8 cellular contexts compared by ENCODE assay signal in genomic region chrX:108091266-108091877, GRCh38. TPM values are rescaled to one million over a fixed set of nuclear protein-coding genes. Genes with fewer than 3 reads are reported as not detected.
DNase-seq lines count a peak whose midpoint lies in the region; ATAC-seq and TF ChIP-seq lines count a peak whose summit lies in the region.

Gene ATG4A, plus strand, starts transcription at chrX:108091778. Its CDS starts 49 bp downstream, at chrX:108091827.
A gene with protein sequence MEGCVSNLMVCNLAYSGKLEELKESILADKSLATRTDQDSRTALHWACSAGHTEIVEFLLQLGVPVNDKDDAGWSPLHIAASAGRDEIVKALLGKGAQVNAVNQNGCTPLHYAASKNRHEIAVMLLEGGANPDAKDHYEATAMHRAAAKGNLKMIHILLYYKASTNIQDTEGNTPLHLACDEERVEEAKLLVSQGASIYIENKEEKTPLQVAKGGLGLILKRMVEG (minus strand): TSS chrX:108091542. CDS start chrX:108091520, 22 bp downstream.

- peaks cover 2% of the 10 kb centered on the region for H3K27me3 ChIP-seq in osteoblast (ENCODE audit: insufficient read depth, low read length)
- H3K27me3 ChIP-seq in thoracic aorta (replicated peaks; ENCODE audit: insufficient read depth) = no peaks in the 10 kb centered on the region

- TF ChIP-seq CTCF in GM12865 (IDR thresholded peaks at IDR 0.05; ENCODE audit: insufficient read depth, low read depth, low read length, missing control alignments) (no peak), osteoblast (IDR thresholded peaks at IDR 0.05; ENCODE audit: extremely low read depth, low read depth, low read length) (no peak), thoracic aorta (IDR thresholded peaks at IDR 0.05) (no peak)

- H3K36me3 Mint-ChIP-seq in activated naive CD4-positive, alpha-beta T cell treated with anti-CD3 and anti-CD28 coated beads, Interleukin-2, amount 50 U/mL, for 72 hours = peaks cover 0 to 4% of the 10 kb centered on the region in 2 donors

- no peaks in the 10 kb centered on the region for H4K20me1 ChIP-seq in osteoblast (ENCODE audit: insufficient read depth, low read length)

- H3K36me3 ChIP-seq in osteoblast (ENCODE audit: insufficient read depth, low read length) (peaks cover 7% of the 10 kb centered on the region), thoracic aorta (no peaks in the 10 kb centered on the region)

- H3K4me3 ChIP-seq in GM12865 (ENCODE audit: low read depth, low read length) (peak within 1 kb of the TSS; percentile 84), osteoblast (ENCODE audit: insufficient read depth, low read length) (peak within 1 kb of the TSS; percentile 72), thoracic aorta (peak within 1 kb of the TSS; percentile 82)

- H3K27ac Mint-ChIP-seq in activated naive CD4-positive, alpha-beta T cell treated with anti-CD3 and anti-CD28 coated beads, Interleukin-2, amount 50 U/mL, for 72 hours = no peak within 1 kb of the TSS

- DNase-seq in GM12865 (ENCODE audit: low read depth) (peak; percentile 95), NCI-H1105 (lab: John Stamatoyannopoulos, UW) (peak; percentile 85), glomerular visceral epithelial cell (ENCODE audit: extremely low spot score) (peak; percentile 93), osteoblast (ENCODE audit: insufficient read length, low spot score, missing footprints) (peak; percentile 86), thoracic aorta (ENCODE audit: low spot score) (peak; percentile 78)
- DNase-seq in activated naive CD4-positive, alpha-beta T cell treated with anti-CD3 and anti-CD28 coated beads, Interleukin-2, amount 50 U/mL, for 72 hours (ENCODE audit: low spot score in 2 of 2) = peak; percentile 80 to 87

- peak; percentile 96 for ATAC-seq in HG02678 (IDR thresholded peaks at IDR 0.05; ENCODE audit: unreplicated experiment)
- ATAC-seq in SK-N-SH treated with all-trans-retinoic acid at 6 μM for 48 hours = peak; percentile 98
- ATAC-seq in activated naive CD4-positive, alpha-beta T cell treated with anti-CD3 and anti-CD28 coated beads, Interleukin-2, amount 50 U/mL, for 72 hours = peak; percentile 95 to 96
- peak; percentile 94 for ATAC-seq in thoracic aorta (ENCODE audit: insufficient number of reproducible peaks, low FRiP score, low read depth)

- peak within 1 kb of the TSS; percentile 80 for H2AFZ ChIP-seq in osteoblast (ENCODE audit: low read length)

- H3K4me1 ChIP-seq in osteoblast (ENCODE audit: insufficient read depth, low read length) = no peaks in the 10 kb centered on the region
- peaks cover 0 to 3% of the 10 kb centered on the region in 2 donors for H3K4me1 ChIP-seq in thoracic aorta (ENCODE audit: control insufficient read depth in 1 of 2, low read depth in 2 of 2)

- peak within 1 kb of the TSS; percentile 76 for H3K4me2 ChIP-seq in osteoblast (ENCODE audit: insufficient read depth, low read length)

- H3K79me2 ChIP-seq in osteoblast (ENCODE audit: insufficient read depth, low read length) = peaks cover 18% of the 10 kb centered on the region

- H3K9me3 ChIP-seq in osteoblast (ENCODE audit: low read depth, low read length) (no peaks in the 10 kb centered on the region), thoracic aorta (no peaks in the 10 kb centered on the region)

- peak within 1 kb of the TSS; percentile 86 for H3K27ac ChIP-seq in osteoblast (ENCODE audit: low read depth, low read length)
- peak within 1 kb of the TSS; percentile 66 to 76 for H3K27ac ChIP-seq in thoracic aorta

- no peaks in the 10 kb centered on the region for H3K9me3 Mint-ChIP-seq in activated naive CD4-positive, alpha-beta T cell treated with anti-CD3 and anti-CD28 coated beads, Interleukin-2, amount 50 U/mL, for 72 hours

TF ChIP-seq in SK-N-SH treated with all-trans-retinoic acid at 6 μM for 48 hours, 23 proteins besides CTCF, POLR2A, EP300 and RAD21 (continues in another document):
- no peak for TF ChIP-seq CSRNP3 (CRISPR knock-in tag; IDR thresholded peaks at IDR 0.05)
- no peak for TF ChIP-seq ISL1 (CRISPR knock-in tag; IDR thresholded peaks at IDR 0.05)
- TF ChIP-seq ZNF565 (CRISPR knock-in tag; conservative IDR thresholded peaks at IDR 0.05; ENCODE audit: low read depth) = no peak
- no peak for TF ChIP-seq ESRRG (CRISPR knock-in tag; IDR thresholded peaks at IDR 0.05)
- TF ChIP-seq, protein P1, sequence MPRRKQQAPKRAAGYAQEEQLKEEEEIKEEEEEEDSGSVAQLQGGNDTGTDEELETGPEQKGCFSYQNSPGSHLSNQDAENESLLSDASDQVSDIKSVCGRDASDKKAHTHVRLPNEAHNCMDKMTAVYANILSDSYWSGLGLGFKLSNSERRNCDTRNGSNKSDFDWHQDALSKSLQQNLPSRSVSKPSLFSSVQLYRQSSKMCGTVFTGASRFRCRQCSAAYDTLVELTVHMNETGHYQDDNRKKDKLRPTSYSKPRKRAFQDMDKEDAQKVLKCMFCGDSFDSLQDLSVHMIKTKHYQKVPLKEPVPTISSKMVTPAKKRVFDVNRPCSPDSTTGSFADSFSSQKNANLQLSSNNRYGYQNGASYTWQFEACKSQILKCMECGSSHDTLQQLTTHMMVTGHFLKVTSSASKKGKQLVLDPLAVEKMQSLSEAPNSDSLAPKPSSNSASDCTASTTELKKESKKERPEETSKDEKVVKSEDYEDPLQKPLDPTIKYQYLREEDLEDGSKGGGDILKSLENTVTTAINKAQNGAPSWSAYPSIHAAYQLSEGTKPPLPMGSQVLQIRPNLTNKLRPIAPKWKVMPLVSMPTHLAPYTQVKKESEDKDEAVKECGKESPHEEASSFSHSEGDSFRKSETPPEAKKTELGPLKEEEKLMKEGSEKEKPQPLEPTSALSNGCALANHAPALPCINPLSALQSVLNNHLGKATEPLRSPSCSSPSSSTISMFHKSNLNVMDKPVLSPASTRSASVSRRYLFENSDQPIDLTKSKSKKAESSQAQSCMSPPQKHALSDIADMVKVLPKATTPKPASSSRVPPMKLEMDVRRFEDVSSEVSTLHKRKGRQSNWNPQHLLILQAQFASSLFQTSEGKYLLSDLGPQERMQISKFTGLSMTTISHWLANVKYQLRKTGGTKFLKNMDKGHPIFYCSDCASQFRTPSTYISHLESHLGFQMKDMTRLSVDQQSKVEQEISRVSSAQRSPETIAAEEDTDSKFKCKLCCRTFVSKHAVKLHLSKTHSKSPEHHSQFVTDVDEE (CRISPR knock-in tag; IDR thresholded peaks at IDR 0.05) = no peak
- TF ChIP-seq ARNTL (CRISPR knock-in tag; IDR thresholded peaks at IDR 0.05; ENCODE audit: borderline replicate concordance, low read depth) = no peak
- TF ChIP-seq SNAI2 (CRISPR knock-in tag; IDR thresholded peaks at IDR 0.05) = no peak
- no peak for TF ChIP-seq OSR1 (CRISPR knock-in tag; IDR thresholded peaks at IDR 0.05)
- TF ChIP-seq POU6F1 (CRISPR knock-in tag; IDR thresholded peaks at IDR 0.05; ENCODE audit: borderline replicate concordance, low read depth) = no peak
- TF ChIP-seq RARB (CRISPR knock-in tag; IDR thresholded peaks at IDR 0.05) = no peak
- TF ChIP-seq ZFP3 (CRISPR knock-in tag; IDR thresholded peaks at IDR 0.05) = no peak
- no peak for TF ChIP-seq CSDC2 (CRISPR knock-in tag; IDR thresholded peaks at IDR 0.05)
- no peak for TF ChIP-seq CREB5 (CRISPR knock-in tag; IDR thresholded peaks at IDR 0.05; ENCODE audit: low read depth)
- TF ChIP-seq TOX (CRISPR knock-in tag; IDR thresholded peaks at IDR 0.05; ENCODE audit: borderline replicate concordance) = no peak
- no peak for TF ChIP-seq GLIS3 (CRISPR knock-in tag; IDR thresholded peaks at IDR 0.05)
- TF ChIP-seq ZC3H10 (CRISPR knock-in tag; IDR thresholded peaks at IDR 0.05) = no peak
- no peak; the same call in 1 of the 2 replicates for TF ChIP-seq ZNF70 (CRISPR knock-in tag; IDR thresholded peaks at IDR 0.05)

RNA-seq across cellular contexts. Expression of gene ATG4A, which starts in this region (rescaled TPM):
- 10 to 100 TPM in 1 of 2 donors, 1 to 10 TPM in 1; 6.7 to 24.3 TPM for total RNA-seq in activated naive CD4-positive, alpha-beta T cell treated with anti-CD3 and anti-CD28 coated beads, Interleukin-2, amount 50 U/mL, for 72 hours
- total RNA-seq in osteoblast (6.9 and 9.1 TPM in 2 replicates), thoracic aorta (10 to 100 TPM; 18.8 to 24.9 TPM)

RNA-seq across cellular contexts. Expression of the second gene that starts in this region (rescaled TPM):
- total RNA-seq in activated naive CD4-positive, alpha-beta T cell treated with anti-CD3 and anti-CD28 coated beads, Interleukin-2, amount 50 U/mL, for 72 hours = 10 to 100 TPM; 36.9 to 59.4 TPM
- total RNA-seq in osteoblast (54.8 and 60.8 TPM in 2 replicates), thoracic aorta (10 to 100 TPM; 22.5 to 23.1 TPM)

Comparison
In these comparisons a context has a peak if more than half of its experiments do, and no peak if none do; other contexts are left out.
1. Peak in every context shown above with its lines: DNase-seq, ATAC-seq, H3K4me3 ChIP-seq and H3K27ac ChIP-seq.